ENCODE assay signal across 10 cellular contexts in the genomic region with DNA sequence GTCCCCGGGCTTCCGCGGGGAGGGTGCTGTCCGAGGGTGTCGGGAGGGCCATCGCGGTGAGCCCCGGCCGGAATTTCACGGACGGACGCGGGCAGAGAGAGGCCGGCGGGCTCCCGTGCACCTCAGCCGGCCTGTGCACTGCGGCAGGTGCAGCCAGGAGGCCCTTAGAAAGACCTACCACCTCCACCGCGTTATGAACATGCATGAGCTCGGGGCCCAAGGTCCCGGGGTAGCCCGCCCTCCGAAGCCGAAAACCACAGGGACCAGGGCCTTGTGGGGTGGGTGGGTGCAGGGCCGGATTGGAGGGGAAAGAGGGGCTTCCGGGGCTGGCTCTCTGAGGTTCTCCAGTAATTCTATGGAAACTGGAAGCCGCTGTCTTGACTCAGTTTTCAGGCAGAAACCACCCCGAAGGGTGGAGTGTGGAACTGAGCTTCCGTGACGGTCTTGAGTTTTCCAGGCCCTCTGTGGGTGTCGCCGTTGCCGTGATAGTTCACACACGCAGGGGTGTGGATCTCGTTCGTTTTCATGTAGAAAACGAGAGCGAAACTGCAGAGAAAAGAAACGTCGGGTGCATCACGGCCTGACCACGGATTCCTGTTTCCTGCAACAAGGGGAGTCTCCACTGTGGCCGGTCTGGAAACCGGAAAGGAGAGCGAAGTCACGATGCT. TPM values are rescaled to one million over a fixed set of nuclear protein-coding genes. Genes with fewer than 3 reads are reported as not detected.
DNase-seq lines count a peak whose midpoint lies in the region; ATAC-seq, FAIRE-seq and TF ChIP-seq lines count a peak whose summit lies in the region.
"Not testable (repeated sequence)": the region's sequence is repeated elsewhere in the genome, so short reads cannot be mapped to it uniquely, and the experiment has no call there.
"Had no signal": no experiment of that assay in that cellular context is flagged by ENCODE, and none has a peak within 500 bp of the region (broad histone marks: within the 10 kb centered on the region; RNA-seq: fewer than 3 reads in every experiment).

No MANE protein-coding gene starts in this region.

- TF ChIP-seq CTCF in kidney (IDR thresholded peaks at IDR 0.05; ENCODE audit: borderline replicate concordance, extremely low read depth, insufficient read depth); pancreas (IDR thresholded peaks at IDR 0.05); upper lobe of right lung (IDR thresholded peaks at IDR 0.05): not testable (repeated sequence)

- DNase-seq in T-helper 17 cell; activated T-helper 2 cell treated with anti-CD3 and anti-CD28 coated beads, Interferon-gamma antibody, Interleukin-2, Interleukin-4, amounts not matched to agents 10 μg/mL and 5 μg/mL and 100 μg/mL, durations not matched to agents 14 hours and 24 hours and 36 hours (ENCODE audit: low spot score); upper lobe of right lung: not testable (repeated sequence)
- DNase-seq in kidney (peak; percentile 74), pancreas (peak in 2 of 6 donors; percentile 57 to 80)

- H3K36me3 ChIP-seq in kidney (ENCODE audit: control insufficient read depth in 1 of 2, insufficient read depth in 2 of 2, low read length in 2 of 2); pancreas; upper lobe of right lung: not testable (repeated sequence)

- H3K4me1 Mint-ChIP-seq in T-helper 17 cell = peaks cover 24% of the 10 kb centered on the region
- peaks cover 11% of the 10 kb centered on the region for H3K4me1 Mint-ChIP-seq in activated T-helper 2 cell treated with anti-CD3 and anti-CD28 coated beads, Interferon-gamma antibody, Interleukin-2, Interleukin-4, amounts not matched to agents 10 μg/mL and 5 μg/mL and 100 μg/mL, durations not matched to agents 14 hours and 24 hours and 36 hours (ENCODE audit: low read depth)
- H3K4me1 Mint-ChIP-seq in dendritic cell treated with granulocyte-macrophage colony-stimulating factor and Interleukin-4, amounts not matched to agents 40 ng/mL and 50 ng/mL, for 4 days (ENCODE audit: low read depth) = not testable (repeated sequence)

- peak; percentile 43 for ATAC-seq in GM18907 (IDR thresholded peaks at IDR 0.05; ENCODE audit: unreplicated experiment)
- ATAC-seq in HG02870 (IDR thresholded peaks at IDR 0.05; ENCODE audit: unreplicated experiment) = peak; percentile 51
- peak; percentile 45 for ATAC-seq in T-helper 17 cell
- ATAC-seq in pancreas = peak; percentile 53 to 64 (median 59)
- peak; percentile 76 for ATAC-seq in upper lobe of right lung

- H3K9ac ChIP-seq in kidney (ENCODE audit: low read length in 2 of 2) = not testable (repeated sequence)

- intact Hi-C loops in activated T-helper 2 cell treated with anti-CD3 and anti-CD28 coated beads, Interferon-gamma antibody, Interleukin-2, Interleukin-4, amounts not matched to agents 10 μg/mL and 5 μg/mL and 100 μg/mL, durations not matched to agents 14 hours and 24 hours and 36 hours (cut with micrococcal nuclease); dendritic cell treated with granulocyte-macrophage colony-stimulating factor and Interleukin-4, amounts not matched to agents 40 ng/mL and 50 ng/mL, for 4 days (cut with micrococcal nuclease); kidney (cut with DNase I); pancreas (cut with DNase I); upper lobe of right lung (cut with DNase I): not testable (repeated sequence)

- H3K9me3 Mint-ChIP-seq in activated T-helper 2 cell treated with anti-CD3 and anti-CD28 coated beads, Interferon-gamma antibody, Interleukin-2, Interleukin-4, amounts not matched to agents 10 μg/mL and 5 μg/mL and 100 μg/mL, durations not matched to agents 14 hours and 24 hours and 36 hours; dendritic cell treated with granulocyte-macrophage colony-stimulating factor and Interleukin-4, amounts not matched to agents 40 ng/mL and 50 ng/mL, for 4 days: not testable (repeated sequence)

- H3K4me3 ChIP-seq in kidney (ENCODE audit: low read length in 2 of 2) = not testable (repeated sequence)
- H3K4me3 ChIP-seq in pancreas (peak overlapping the region in 2 of 4 donors; percentile 11 to 23), upper lobe of right lung (peak overlapping the region; percentile 25)

- H3K27me3 ChIP-seq in pancreas (peaks cover 0 to 15% (median 0%) of the 10 kb centered on the region in 4 donors), upper lobe of right lung (peaks cover 34% of the 10 kb centered on the region)

- WGBS in pancreas, 2 donors = 21 to 28% methylated on average over 29 to 37 of the region's 47 CpGs

- FAIRE-seq in kidney (lab: Jason Lieb, UNC); pancreas (lab: Jason Lieb, UNC): not testable (repeated sequence)

- not testable (repeated sequence) for H3K4me1 ChIP-seq in kidney (ENCODE audit: control insufficient read depth in 1 of 2, insufficient read depth in 1 of 2, low read depth in 1 of 2, low read length in 2 of 2); pancreas; upper lobe of right lung

- not testable (repeated sequence) for H3K27ac ChIP-seq in kidney (ENCODE audit: low read depth in 2 of 2, low read length in 2 of 2); pancreas; upper lobe of right lung

- peak overlapping the region; percentile 86 for H3K4me3 Mint-ChIP-seq in T-helper 17 cell
- peak overlapping the region; percentile 64 for H3K4me3 Mint-ChIP-seq in activated T-helper 2 cell treated with anti-CD3 and anti-CD28 coated beads, Interferon-gamma antibody, Interleukin-2, Interleukin-4, amounts not matched to agents 10 μg/mL and 5 μg/mL and 100 μg/mL, durations not matched to agents 14 hours and 24 hours and 36 hours (ENCODE audit: low read depth)
- H3K4me3 Mint-ChIP-seq in dendritic cell treated with granulocyte-macrophage colony-stimulating factor and Interleukin-4, amounts not matched to agents 40 ng/mL and 50 ng/mL, for 4 days = peak overlapping the region; percentile 53

- H3K27ac Mint-ChIP-seq in T-helper 17 cell; activated T-helper 2 cell treated with anti-CD3 and anti-CD28 coated beads, Interferon-gamma antibody, Interleukin-2, Interleukin-4, amounts not matched to agents 10 μg/mL and 5 μg/mL and 100 μg/mL, durations not matched to agents 14 hours and 24 hours and 36 hours; dendritic cell treated with granulocyte-macrophage colony-stimulating factor and Interleukin-4, amounts not matched to agents 40 ng/mL and 50 ng/mL, for 4 days: not testable (repeated sequence)

- H3K27me3 Mint-ChIP-seq in T-helper 17 cell = peaks cover 31% of the 10 kb centered on the region
- H3K27me3 Mint-ChIP-seq in activated T-helper 2 cell treated with anti-CD3 and anti-CD28 coated beads, Interferon-gamma antibody, Interleukin-2, Interleukin-4, amounts not matched to agents 10 μg/mL and 5 μg/mL and 100 μg/mL, durations not matched to agents 14 hours and 24 hours and 36 hours (ENCODE audit: low read depth) = peaks cover 34% of the 10 kb centered on the region
- H3K27me3 Mint-ChIP-seq in dendritic cell treated with granulocyte-macrophage colony-stimulating factor and Interleukin-4, amounts not matched to agents 40 ng/mL and 50 ng/mL, for 4 days = peaks cover 50% of the 10 kb centered on the region

- H3K36me3 Mint-ChIP-seq in T-helper 17 cell (ENCODE audit: low read depth); activated T-helper 2 cell treated with anti-CD3 and anti-CD28 coated beads, Interferon-gamma antibody, Interleukin-2, Interleukin-4, amounts not matched to agents 10 μg/mL and 5 μg/mL and 100 μg/mL, durations not matched to agents 14 hours and 24 hours and 36 hours (ENCODE audit: low read depth); dendritic cell treated with granulocyte-macrophage colony-stimulating factor and Interleukin-4, amounts not matched to agents 40 ng/mL and 50 ng/mL, for 4 days (ENCODE audit: low read depth): not testable (repeated sequence)

- not testable (repeated sequence) for H3K9me3 ChIP-seq in T-helper 17 cell (ENCODE audit: control insufficient read depth, low read length, poor library complexity, severe bottlenecking); kidney (ENCODE audit: control insufficient read depth in 1 of 2, low read length in 2 of 2); pancreas; upper lobe of right lung

RNA-seq across cellular contexts. Expression of gene FRG2, which starts 4.3 kb away (rescaled TPM):
- total RNA-seq in T-helper 17 cell (not detected), kidney (not detected), pancreas (not detected), upper lobe of right lung (not detected)
- total RNA-seq in activated T-helper 2 cell treated with anti-CD3 and anti-CD28 coated beads, Interferon-gamma antibody, Interleukin-2, Interleukin-4, amounts not matched to agents 10 μg/mL and 5 μg/mL and 100 μg/mL, durations not matched to agents 14 hours and 24 hours and 36 hours = not detected in 2 replicates
- polyA plus RNA-seq in kidney (ENCODE audit: insufficient read depth, low read depth, low replicate concordance) (not detected), pancreas (not detected)
- total RNA-seq: lung microvascular endothelial cell, neural crest cell had no signal

RNA-seq across cellular contexts. Expression of gene DBET, which starts 41.6 kb away (rescaled TPM):
- total RNA-seq in T-helper 17 cell = not detected
- not detected in 2 replicates for total RNA-seq in activated T-helper 2 cell treated with anti-CD3 and anti-CD28 coated beads, Interferon-gamma antibody, Interleukin-2, Interleukin-4, amounts not matched to agents 10 μg/mL and 5 μg/mL and 100 μg/mL, durations not matched to agents 14 hours and 24 hours and 36 hours
- total RNA-seq in kidney = not detected
- polyA plus RNA-seq in kidney (ENCODE audit: insufficient read depth, low read depth, low replicate concordance) = not detected
- total RNA-seq in pancreas = under 1 TPM in 2 of 6 donors, not detected in 4; 0.06 to 0.09 TPM
- polyA plus RNA-seq in pancreas = not detected
- not detected for total RNA-seq in upper lobe of right lung
- total RNA-seq: lung microvascular endothelial cell, neural crest cell had no signal
